In the genomic region with DNA sequence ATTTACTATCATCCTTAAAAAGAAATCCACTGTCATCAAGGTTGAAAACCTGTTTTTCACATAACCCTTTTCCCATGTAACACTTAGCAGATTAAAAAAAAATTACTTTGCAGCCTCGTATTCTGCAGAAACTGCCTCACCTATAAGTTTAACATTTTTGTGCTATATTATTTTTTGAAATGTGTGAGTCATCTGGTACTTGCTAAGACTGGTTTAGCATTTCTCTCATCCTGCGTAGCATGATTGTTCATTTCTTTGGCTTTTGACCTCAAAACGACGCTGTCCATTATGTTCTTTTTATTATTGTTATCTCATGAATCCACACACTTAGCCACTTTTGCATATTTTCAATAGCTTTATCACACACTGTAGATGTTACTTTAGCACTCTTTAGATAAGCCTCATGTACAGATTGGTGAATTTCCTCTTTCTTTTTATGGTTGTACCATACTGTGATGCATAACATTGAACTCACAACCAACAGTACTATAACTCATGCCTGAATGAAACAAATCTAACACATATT, we compare ENCODE assay signal across 26 cellular contexts.
"Had no signal": no experiment of that assay in that cellular context is flagged by ENCODE, and none has a peak within 500 bp of the region (broad histone marks: within the 10 kb centered on the region; RNA-seq: fewer than 3 reads in every experiment).

No MANE protein-coding gene starts in this region.

- H3K36me3 ChIP-seq: esophagus muscularis mucosa, gastroesophageal sphincter, heart left ventricle, prostate gland, right atrium auricular region, suprapubic skin, vagina had no signal

- H3K9me3 Mint-ChIP-seq: endodermal cell had no signal

- FAIRE-seq: kidney had no signal

- H3K4me3 ChIP-seq: esophagus muscularis mucosa, gastroesophageal sphincter, heart left ventricle, hepatocyte, prostate gland, right atrium auricular region, smooth muscle cell, suprapubic skin, vagina had no signal

- H3K27me3 ChIP-seq: esophagus muscularis mucosa, foreskin keratinocyte, gastroesophageal sphincter, heart left ventricle, hepatocyte, right atrium auricular region, suprapubic skin, vagina had no signal

- H3K4me3 Mint-ChIP-seq: dendritic cell treated with granulocyte-macrophage colony-stimulating factor and Interleukin-4, amounts not matched to agents 40 ng/mL and 50 ng/mL, for 4 days; endodermal cell; naive thymus-derived CD8-positive, alpha-beta T cell; nephron progenitor cell; stimulated activated naive CD8-positive, alpha-beta T cell treated with anti-CD3 and anti-CD28 coated beads, Interleukin-15, amount 100 ng/mL, for 72 hours had no signal

- H3K9me3 ChIP-seq: gastroesophageal sphincter, prostate gland, suprapubic skin, vagina had no signal

- DNase-seq: effector CD8-positive, alpha-beta T cell; endodermal cell; foreskin keratinocyte; heart left ventricle; kidney; mesendoderm; midbrain; naive thymus-derived CD8-positive, alpha-beta T cell; nephron progenitor cell; nucleus accumbens; stimulated activated CD4-positive, alpha-beta T cell treated with anti-CD3 and anti-CD28 coated beads, Interleukin-12 subunit alpha, Interleukin-12 subunit beta, amount 100 ng/mL, for 4 hours; stimulated activated CD4-positive, alpha-beta T cell treated with anti-CD3 and anti-CD28 coated beads, Interleukin-1b, Interleukin-23, amount 100 ng/mL, for 48 hours; stimulated activated CD4-positive, alpha-beta T cell treated with anti-CD3 and anti-CD28 coated beads, Interleukin-4, amount 100 ng/mL, for 1 hour; stimulated activated CD8-positive, alpha-beta memory T cell treated with anti-CD3 and anti-CD28 coated beads, Interleukin-4, amount 100 ng/mL, for 48 hours; stimulated activated naive CD4-positive, alpha-beta T cell; stimulated activated naive CD8-positive, alpha-beta T cell treated with anti-CD3 and anti-CD28 coated beads, Interleukin-15, amount 100 ng/mL, for 72 hours; trophoblast cell had no signal

- H3K4me1 ChIP-seq: esophagus muscularis mucosa, foreskin keratinocyte, gastroesophageal sphincter, heart left ventricle, prostate gland, right atrium auricular region, suprapubic skin, vagina had no signal

- H3K4me2 ChIP-seq: hepatocyte, smooth muscle cell had no signal

- H3K4me1 Mint-ChIP-seq: endodermal cell; naive thymus-derived CD8-positive, alpha-beta T cell; stimulated activated naive CD8-positive, alpha-beta T cell treated with anti-CD3 and anti-CD28 coated beads, Interleukin-15, amount 100 ng/mL, for 72 hours had no signal

- H3K27ac ChIP-seq: esophagus muscularis mucosa, foreskin keratinocyte, gastroesophageal sphincter, heart left ventricle, hepatocyte, prostate gland, right atrium auricular region, suprapubic skin, vagina had no signal

- H3K27ac Mint-ChIP-seq: dendritic cell treated with granulocyte-macrophage colony-stimulating factor and Interleukin-4, amounts not matched to agents 40 ng/mL and 50 ng/mL, for 4 days; endodermal cell; naive thymus-derived CD8-positive, alpha-beta T cell; nephron progenitor cell; stimulated activated naive CD8-positive, alpha-beta T cell treated with anti-CD3 and anti-CD28 coated beads, Interleukin-15, amount 100 ng/mL, for 72 hours had no signal

- H3K27me3 Mint-ChIP-seq: dendritic cell treated with granulocyte-macrophage colony-stimulating factor and Interleukin-4, amounts not matched to agents 40 ng/mL and 50 ng/mL, for 4 days; naive thymus-derived CD8-positive, alpha-beta T cell; stimulated activated naive CD8-positive, alpha-beta T cell treated with anti-CD3 and anti-CD28 coated beads, Interleukin-15, amount 100 ng/mL, for 72 hours had no signal

- H3K79me2 ChIP-seq: hepatocyte had no signal

- H2AFZ ChIP-seq: hepatocyte had no signal

- H3K36me3 Mint-ChIP-seq: naive thymus-derived CD8-positive, alpha-beta T cell had no signal
